Comparison of ENCODE assay signal across 1 cellular context in the genomic region with DNA sequence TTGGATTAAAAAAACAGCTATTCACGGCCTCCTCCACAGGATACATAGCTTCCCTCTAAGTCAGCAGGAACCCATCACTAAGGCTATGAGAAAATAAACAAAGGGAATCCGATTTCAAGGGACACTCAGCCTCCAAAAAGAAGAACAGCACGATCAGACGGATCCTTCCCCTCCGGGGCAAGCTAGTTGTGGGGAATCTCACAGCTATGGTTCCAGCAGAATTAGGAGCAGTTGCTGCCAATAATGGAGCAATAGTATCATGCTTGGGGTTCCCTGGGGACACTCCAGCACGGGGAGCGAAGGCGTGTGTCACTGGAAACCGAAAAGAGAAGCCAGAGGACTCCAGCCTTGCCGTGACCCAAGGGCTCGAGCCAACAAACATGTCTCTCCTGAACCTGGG.
TF ChIP-seq lines count a peak whose summit lies in the region.

No MANE protein-coding gene starts in this region.

TF ChIP-seq in GM23338, 12 proteins besides CTCF, POLR2A, EP300 and RAD21 (continued from another document):
- no peak for TF ChIP-seq NANOG (IDR thresholded peaks at IDR 0.05; ENCODE audit: borderline replicate concordance)
- no peak for TF ChIP-seq ZNF114 (CRISPR knock-in tag; IDR thresholded peaks at IDR 0.05)
- no peak for TF ChIP-seq ZNF462 (CRISPR knock-in tag; IDR thresholded peaks at IDR 0.05)
- no peak for TF ChIP-seq POLR2AphosphoS5 (IDR thresholded peaks at IDR 0.05; ENCODE audit: low read depth)
- no peak for TF ChIP-seq ETS1 (IDR thresholded peaks at IDR 0.05)
